In the genomic region with DNA sequence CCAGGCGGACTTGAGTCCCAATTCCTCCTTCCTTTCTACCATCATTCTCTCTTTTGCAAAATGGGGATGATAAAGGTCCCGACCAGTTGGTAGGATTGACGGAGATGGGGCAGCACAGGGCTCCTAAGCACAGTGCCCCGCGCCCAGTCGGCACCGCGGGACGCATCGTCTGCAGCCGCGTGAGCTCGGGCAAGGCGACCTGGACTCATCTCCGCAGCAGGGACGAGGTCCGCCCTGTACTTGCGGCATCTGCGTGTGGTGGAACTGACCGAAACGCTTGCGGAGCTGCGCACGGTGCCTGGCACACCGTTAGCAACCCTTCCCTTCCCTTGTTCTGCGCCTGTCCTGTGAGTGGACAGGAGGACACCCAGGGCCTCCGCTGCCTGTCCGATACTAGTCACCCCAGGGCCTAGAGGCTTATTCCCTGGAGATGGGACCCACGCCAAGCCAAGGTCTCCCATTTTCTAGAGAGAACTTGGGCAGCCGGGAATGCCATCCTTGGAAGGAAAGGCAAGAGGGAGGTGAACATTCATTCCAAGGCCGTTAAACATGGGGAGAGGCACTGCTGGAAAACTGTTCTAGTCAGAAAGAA, we compare ENCODE assay signal across 10 cellular contexts.
DNase-seq lines count a peak whose midpoint lies in the region; ATAC-seq and TF ChIP-seq lines count a peak whose summit lies in the region.
"Had no signal": no experiment of that assay in that cellular context is flagged by ENCODE, and none has a peak within 500 bp of the region (broad histone marks: within the 10 kb centered on the region; RNA-seq: fewer than 3 reads in every experiment).

No MANE protein-coding gene starts in this region.

- TF ChIP-seq CTCF in OCI-LY3 (IDR thresholded peaks at IDR 0.05; ENCODE audit: low read depth, low read length) = no peak
- TF ChIP-seq CTCF in cardiac muscle cell (IDR thresholded peaks at IDR 0.05; ENCODE audit: low read depth, low read length) = no peak

- H3K9me3 ChIP-seq in OCI-LY3 (ENCODE audit: insufficient read depth, low read length) (no peaks in the 10 kb centered on the region), cardiac muscle cell (ENCODE audit: low read depth) (no peaks in the 10 kb centered on the region), trophoblast cell (ENCODE audit: insufficient read depth, low read depth, low read length) (peaks cover 4% of the 10 kb centered on the region)
- H3K9me3 ChIP-seq: pancreas had no signal

- peak overlapping the region; percentile 41 for H3K14ac ChIP-seq in trophoblast cell (ENCODE audit: low read length)

- H3K36me3 ChIP-seq in OCI-LY3 (replicated peaks; ENCODE audit: low read depth, low read length) (no peaks in the 10 kb centered on the region), cardiac muscle cell (no peaks in the 10 kb centered on the region), trophoblast cell (ENCODE audit: control insufficient read depth in 1 of 2, insufficient read depth in 2 of 2, low read length in 2 of 2) (no peaks in the 10 kb centered on the region)
- H3K36me3 ChIP-seq: pancreas had no signal

- no peaks in the 10 kb centered on the region for H3K79me2 ChIP-seq in OCI-LY3 (ENCODE audit: low read length)
- no peaks in the 10 kb centered on the region for H3K79me2 ChIP-seq in trophoblast cell (ENCODE audit: control insufficient read depth, insufficient read depth, low read length, poor library complexity)

- H2AFZ ChIP-seq in OCI-LY3 (ENCODE audit: low read depth, low read length) = 0 out of 2 replicates have a peak overlapping the region, but pooled peaks have one; percentile 65
- H2AFZ ChIP-seq in trophoblast cell (ENCODE audit: insufficient read depth, low read length, poor library complexity) = peak overlapping the region; percentile 12

- peaks cover 11% of the 10 kb centered on the region for H3K79me1 ChIP-seq in trophoblast cell (ENCODE audit: low read length)

- H3K27me3 ChIP-seq in OCI-LY3 (ENCODE audit: low read depth, low read length) (peaks cover 19% of the 10 kb centered on the region; the same call in 1 of the 2 replicates), cardiac muscle cell (peaks cover 14% of the 10 kb centered on the region), trophoblast cell (ENCODE audit: insufficient read depth, low read length) (no peaks in the 10 kb centered on the region)

- H4K20me1 ChIP-seq in OCI-LY3 (ENCODE audit: insufficient read depth, low read length) = no peaks in the 10 kb centered on the region

- H3K4me2 ChIP-seq in OCI-LY3 (ENCODE audit: low read length) (peak overlapping the region; percentile 80), trophoblast cell (ENCODE audit: low read length) (peak overlapping the region; percentile 92)

- peak overlapping the region; percentile 43 for H3K18ac ChIP-seq in trophoblast cell (ENCODE audit: low read length)

- H2BK5ac ChIP-seq in trophoblast cell (ENCODE audit: low read depth, low read length, poor library complexity) = no peak overlapping the region

- DNase-seq in Daoy (ENCODE audit: low read depth) (peak; percentile 19), cardiac muscle cell (ENCODE audit: low read depth in 1 of 2, low spot score in 1 of 2) (peak in 1 of 2 donors; percentile 10), trophoblast cell (no peak), AML-193 (lab: John Stamatoyannopoulos, UW) (no peak), NCI-H526 (lab: John Stamatoyannopoulos, UW) (no peak), NCI-H2171 treated with DMSO at 0.1 percent for 48 hours (lab: John Stamatoyannopoulos, UW) (no peak)
- DNase-seq: OCI-M1 had no signal

- WGBS in trophoblast cell (ENCODE audit: extremely low coverage, insufficient coverage, insufficient read length) = no CpG with 5 or more reads among the region's 31 CpGs

- H3K4me3 ChIP-seq in OCI-LY3 (ENCODE audit: low read length) (peak overlapping the region; percentile 80), cardiac muscle cell (peak overlapping the region; percentile 42), trophoblast cell (ENCODE audit: low read depth, low read length) (peak overlapping the region; percentile 55)

- H2BK120ac ChIP-seq in trophoblast cell (ENCODE audit: insufficient read depth, low read length, poor library complexity) = peak overlapping the region; percentile 65

- H4K8ac ChIP-seq in trophoblast cell (ENCODE audit: low read depth, low read length) = peak overlapping the region; percentile 39

- peak overlapping the region; percentile 60 for H4K91ac ChIP-seq in trophoblast cell (ENCODE audit: low read depth, low read length)

- peak overlapping the region; percentile 17 for H2AK5ac ChIP-seq in trophoblast cell (ENCODE audit: low read length)

- no peak for ATAC-seq in HG03342 (IDR thresholded peaks at IDR 0.05; ENCODE audit: unreplicated experiment)

- peak overlapping the region; percentile 34 for H2BK12ac ChIP-seq in trophoblast cell (ENCODE audit: low read length)

- H3K4me1 ChIP-seq in OCI-LY3 (ENCODE audit: low read length) = no peaks in the 10 kb centered on the region
- H3K4me1 ChIP-seq in cardiac muscle cell (ENCODE audit: low read depth) = no peaks in the 10 kb centered on the region
- H3K4me1 ChIP-seq in trophoblast cell (ENCODE audit: control insufficient read depth in 1 of 2, insufficient read depth in 2 of 2, low read length in 2 of 2) = peaks cover 11 to 13% of the 10 kb centered on the region in 2 experiments

- H3K23ac ChIP-seq in trophoblast cell (ENCODE audit: low read length) = no peak overlapping the region

- H3K4ac ChIP-seq in trophoblast cell (ENCODE audit: low read depth, low read length) = no peak overlapping the region

- peak overlapping the region; percentile 5 for H4K12ac ChIP-seq in trophoblast cell (ENCODE audit: low read depth, low read length)

- H3K9ac ChIP-seq in OCI-LY3 (ENCODE audit: low read length) (no peak overlapping the region; the same call in 1 of the 2 replicates), trophoblast cell (ENCODE audit: low read length) (peak overlapping the region; percentile 17)

- no peak overlapping the region for H3K27ac ChIP-seq in OCI-LY3 (ENCODE audit: low read length)
- H3K27ac ChIP-seq in cardiac muscle cell = no peak overlapping the region
- H3K27ac ChIP-seq in trophoblast cell (ENCODE audit: low read depth, low read length) = peak overlapping the region; percentile 31
- H3K27ac ChIP-seq: pancreas had no signal
